ENCODE assay signal across 8 cellular contexts in the genomic region with DNA sequence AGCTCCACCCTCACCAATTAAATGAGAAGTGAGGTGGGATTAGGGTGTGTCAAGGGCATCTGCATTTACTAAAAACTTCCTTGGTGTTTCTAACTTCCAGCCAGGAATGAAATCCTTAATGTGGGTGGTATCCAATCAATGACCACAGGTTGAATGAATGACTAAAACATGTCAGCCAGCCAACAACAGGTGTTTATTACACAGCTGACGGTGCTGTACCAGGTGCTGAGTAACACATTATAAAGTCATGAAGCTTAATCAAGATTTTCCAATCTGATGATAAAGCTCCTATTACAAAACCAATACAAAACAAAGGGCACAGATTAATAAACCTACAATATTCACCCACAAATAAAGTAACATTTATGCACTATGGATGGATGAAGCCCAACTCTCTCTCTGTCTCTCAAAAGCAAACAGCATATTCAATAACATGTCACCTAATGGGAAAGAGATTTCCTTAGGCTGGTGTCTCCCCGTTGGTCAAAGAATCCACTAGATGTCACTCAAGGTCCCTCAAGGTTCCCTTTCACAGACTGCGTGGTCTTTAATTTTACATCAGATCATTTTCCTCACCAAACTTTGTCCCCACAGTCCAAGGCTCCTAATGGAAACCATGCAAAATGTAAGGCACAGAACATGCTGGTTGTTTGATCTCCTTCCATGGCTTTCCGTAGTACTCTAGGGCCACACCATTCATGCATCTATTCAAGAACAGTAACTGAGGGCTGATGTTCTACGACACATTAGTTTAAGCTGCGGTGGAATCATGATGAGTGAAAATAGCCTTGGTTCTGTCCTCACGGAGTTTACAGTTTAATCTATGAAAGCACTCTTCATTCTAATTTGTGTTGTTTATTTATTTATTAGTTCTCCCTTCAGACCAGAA. TPM values are rescaled to one million over a fixed set of nuclear protein-coding genes. Genes with fewer than 3 reads are reported as not detected.
DNase-seq lines count a peak whose midpoint lies in the region; ATAC-seq and TF ChIP-seq lines count a peak whose summit lies in the region.

No MANE protein-coding gene starts in this region.

- H3K4me1 ChIP-seq in Peyer's patch (no peaks in the 10 kb centered on the region), colonic mucosa (no peaks in the 10 kb centered on the region), lower lobe of right lung (no peaks in the 10 kb centered on the region)

- DNase-seq in BJ (ENCODE audit: low read depth), result no peak
- no peak for DNase-seq in GM06990 (ENCODE audit: extremely low read depth, insufficient read length)
- peak in 1 of 3 donors; percentile 61 for DNase-seq in Peyer's patch
- DNase-seq in colonic mucosa, result peak; percentile 27
- no peak for DNase-seq in lower lobe of right lung
- DNase-seq in effector CD8-positive, alpha-beta T cell (lab: John Stamatoyannopoulos, UW), result no peak

- peak; percentile 67 for TF ChIP-seq CTCF in BJ (IDR thresholded peaks at IDR 0.05; ENCODE audit: insufficient read depth, low read depth, low read length)
- TF ChIP-seq CTCF in GM06990 (IDR thresholded peaks at IDR 0.05; ENCODE audit: insufficient read depth, low read length, poor library complexity, severe bottlenecking), result peak; percentile 70
- peak; percentile 14 to 83 (median 68) for TF ChIP-seq CTCF in Peyer's patch (IDR thresholded peaks at IDR 0.05)
- peak; percentile 66 for TF ChIP-seq CTCF in colonic mucosa (IDR thresholded peaks at IDR 0.05)
- TF ChIP-seq CTCF in lower lobe of right lung (IDR thresholded peaks at IDR 0.05), result peak; percentile 71

- H3K4me3 ChIP-seq in BJ (ENCODE audit: low read depth, low read length), result no peak overlapping the region
- H3K4me3 ChIP-seq in GM06990 (replicated peaks; ENCODE audit: low read depth, low read length), result no peak overlapping the region
- H3K4me3 ChIP-seq in Peyer's patch, result no peak overlapping the region
- H3K4me3 ChIP-seq in colonic mucosa, result no peak overlapping the region
- H3K4me3 ChIP-seq in lower lobe of right lung, result no peak overlapping the region

- H3K27me3 ChIP-seq in BJ (ENCODE audit: control insufficient read depth, insufficient read depth, low read length), result no peaks in the 10 kb centered on the region
- H3K27me3 ChIP-seq in GM06990 (replicated peaks; ENCODE audit: control insufficient read depth, insufficient read depth, low read length), result no peaks in the 10 kb centered on the region
- no peaks in the 10 kb centered on the region for H3K27me3 ChIP-seq in Peyer's patch
- H3K27me3 ChIP-seq in colonic mucosa, result no peaks in the 10 kb centered on the region
- H3K27me3 ChIP-seq in lower lobe of right lung (ENCODE audit: low read depth), result no peaks in the 10 kb centered on the region

- no peaks in the 10 kb centered on the region for H3K36me3 ChIP-seq in BJ (ENCODE audit: control insufficient read depth, insufficient read depth, low read length)
- no peaks in the 10 kb centered on the region for H3K36me3 ChIP-seq in GM06990 (ENCODE audit: control insufficient read depth, insufficient read depth, low read length)
- no peaks in the 10 kb centered on the region for H3K36me3 ChIP-seq in Peyer's patch
- no peaks in the 10 kb centered on the region for H3K36me3 ChIP-seq in colonic mucosa
- no peaks in the 10 kb centered on the region for H3K36me3 ChIP-seq in lower lobe of right lung

- H3K9ac ChIP-seq in colonic mucosa (ENCODE audit: low read depth in 2 of 2, low read length in 2 of 2), result no peak overlapping the region

- intact Hi-C loops in colonic mucosa (cut with DNase I), result loop anchor here (5.0 kb wide), 2 partner anchors 74 to 429 kb away; no protein-coding TSS in a partner anchor
- intact Hi-C loops in lower lobe of right lung (cut with DNase I), result loop anchor here (10.0 kb wide), 1 partner anchor 72 kb away; no protein-coding TSS in a partner anchor

- H3K27ac ChIP-seq in Peyer's patch (no peak overlapping the region), colonic mucosa (no peak overlapping the region), lower lobe of right lung (no peak overlapping the region)

- no peak for TF ChIP-seq POLR2A in Peyer's patch (IDR thresholded peaks at IDR 0.05)

- POLR2A ChIA-PET in BJ (lab: Charles Lee), result no interaction called here

- CTCF ChIA-PET in BJ (lab: Yijun Ruan, JAX), result interaction anchor here (0.6 to 2.9 kb wide), 24 partner anchors 10 to 560 kb away, joined by 3 to 30 read pairs (median 4); partner anchors contain the start of gene TMEM177

- H3K9me3 ChIP-seq in Peyer's patch, result no peaks in the 10 kb centered on the region
- H3K9me3 ChIP-seq in colonic mucosa, result no peaks in the 10 kb centered on the region
- no peaks in the 10 kb centered on the region for H3K9me3 ChIP-seq in lower lobe of right lung

- peak; percentile 63 for ATAC-seq in HG03354 (IDR thresholded peaks at IDR 0.05; ENCODE audit: poor library complexity, severe bottlenecking, unreplicated experiment)
- peak; percentile 71 to 85 for ATAC-seq in lower lobe of right lung
- no peak for ATAC-seq in HG03521 (IDR thresholded peaks at IDR 0.05; ENCODE audit: unreplicated experiment)

RNA-seq across cellular contexts. Expression of gene PTPN4, which starts 6.4 kb away (rescaled TPM):
- polyA plus RNA-seq in BJ (2011; rRNA removed), result 11.8 and 21.2 TPM in 2 replicates
- 26.3 and 28.9 TPM in 2 replicates for polyA minus RNA-seq in BJ (2011; rRNA and poly(A)+ RNA removed)
- total RNA-seq in Peyer's patch (10 to 100 TPM; 33.1 to 86.6 (median 43.5) TPM), colonic mucosa (10 to 100 TPM; 20.4 to 28.2 TPM), lower lobe of right lung (44.5 TPM)
